ENCODE assay signal across 8 cellular contexts in the genomic region with DNA sequence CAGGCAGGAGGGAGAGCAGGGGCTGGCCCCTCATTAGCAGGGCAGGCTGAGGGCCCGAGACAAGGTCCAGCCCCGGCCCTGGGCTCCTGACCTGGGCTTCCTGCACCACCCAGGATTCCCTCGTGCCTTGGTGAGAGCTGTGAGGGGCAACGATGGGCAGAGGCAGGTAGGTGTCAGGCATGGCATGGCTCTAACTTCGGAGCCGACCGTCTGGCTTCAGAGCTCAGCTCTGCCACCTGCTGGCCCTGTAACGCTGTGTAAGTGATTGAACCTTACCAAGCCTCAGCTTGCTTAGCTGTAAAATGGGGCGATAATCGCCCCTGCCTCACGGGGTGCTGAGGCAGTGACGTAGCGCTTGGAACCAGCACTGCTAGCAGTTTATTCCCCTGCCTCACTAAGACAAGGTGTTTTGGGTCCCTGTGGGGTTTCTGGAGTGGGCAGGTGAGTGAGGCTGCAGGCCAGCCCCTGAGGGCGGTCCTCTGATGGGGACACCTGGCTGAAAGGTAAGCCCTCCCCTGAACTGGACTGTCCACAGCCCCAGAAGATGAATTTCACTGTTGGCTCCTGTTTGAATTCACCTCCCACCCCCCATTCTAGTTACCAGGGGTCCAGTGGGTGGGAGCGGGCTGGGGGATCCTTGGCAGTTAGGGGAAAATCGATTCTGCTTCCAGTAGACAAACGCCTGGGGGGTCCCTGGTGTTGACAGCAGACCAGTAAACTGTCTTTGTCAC.
A peak's percentile ranks its signal among the peaks of the same experiment; 100 is the strongest.
DNase-seq lines count a peak whose midpoint lies in the region; ATAC-seq and TF ChIP-seq lines count a peak whose summit lies in the region.

No MANE protein-coding gene starts in this region.

- H3K4me3 ChIP-seq in BJ (ENCODE audit: low read depth, low read length) (no peak overlapping the region), transverse colon (no peak overlapping the region)

- TF ChIP-seq POLR2A in transverse colon (IDR thresholded peaks at IDR 0.05), result no peak

- H3K4me3 Mint-ChIP-seq in memory B cell, result no peak overlapping the region

- DNase-seq in BJ (ENCODE audit: low read depth) (no peak), H4 (ENCODE audit: low spot score) (peak; percentile 49), T-helper 1 cell (peak in 4 of 5 donors; percentile 16 to 34 (median 22)), memory B cell (ENCODE audit: low spot score in 2 of 2) (peak; percentile 39 to 62), transverse colon (peak; percentile 62), medulla oblongata (ENCODE audit: extremely low spot score) (no peak)
- DNase-seq in central memory CD4-positive, alpha-beta T cell, result peak; percentile 25

- H3K4me1 ChIP-seq in transverse colon, result peaks cover 0 to 12% (median 5%) of the 10 kb centered on the region in 4 donors

- H3K36me3 ChIP-seq in BJ (ENCODE audit: control insufficient read depth, insufficient read depth, low read length) (no peaks in the 10 kb centered on the region; the same call in 1 of the 2 replicates), transverse colon (no peaks in the 10 kb centered on the region)

- in situ Hi-C loops in transverse colon (cut with MboI; ENCODE audit: low pct_ligation_motif_present in 1 of 4, low pct_unique_long_range_greater_than_20kb in 1 of 4, low sequenced_read_pairs in 3 of 4), result loop anchor here in 3 of 4 donors (10.0 to 25.0 kb wide), 2 partner anchors 184 to 196 kb away; a partner anchor contains a TSS

- H3K9me3 ChIP-seq in transverse colon, result no peaks in the 10 kb centered on the region

- ATAC-seq in memory B cell (ENCODE audit: low read depth), result peak; percentile 94
- no peak for ATAC-seq in GM21723 (IDR thresholded peaks at IDR 0.05; ENCODE audit: unreplicated experiment)

- H3K9me3 Mint-ChIP-seq in memory B cell, result peaks cover 3% of the 10 kb centered on the region

- H3K27ac Mint-ChIP-seq in memory B cell, result no peak overlapping the region

- H3K4me1 Mint-ChIP-seq in memory B cell, result no peaks in the 10 kb centered on the region

- TF ChIP-seq CTCF in BJ (IDR thresholded peaks at IDR 0.05; ENCODE audit: insufficient read depth, low read depth, low read length) (peak; percentile 42; the same call in 1 of the 2 replicates), transverse colon (IDR thresholded peaks at IDR 0.05) (peak; percentile 44 to 63 (median 53))

- WGBS in transverse colon (ENCODE audit: low coverage in 1 of 2), 2 donors, result 48% methylated on average over 17 of the region's 17 CpGs; no CpG with 5 or more reads in 1 of the 2 donors

- H3K27ac ChIP-seq in transverse colon, result no peak overlapping the region

- peaks cover 28% of the 10 kb centered on the region for H3K27me3 Mint-ChIP-seq in memory B cell

- no peaks in the 10 kb centered on the region for H3K36me3 Mint-ChIP-seq in memory B cell

- intact Hi-C loops in transverse colon (cut with DNase I; ENCODE audit: low total_unique reads), result loop anchor here (10.0 kb wide), 1 partner anchor 186 kb away; a partner anchor contains a TSS

- CTCF ChIA-PET in BJ (lab: Yijun Ruan, JAX), result interaction anchor here (1.5 to 1.6 kb wide), 3 partner anchors 9 to 314 kb away, joined by 4 to 7 read pairs (median 6); no protein-coding TSS in a partner anchor

- POLR2A ChIA-PET in BJ (lab: Charles Lee), result no interaction called here

- TF ChIP-seq EP300 in transverse colon (IDR thresholded peaks at IDR 0.05; ENCODE audit: low read depth), result no peak

- no peaks in the 10 kb centered on the region for H3K27me3 ChIP-seq in BJ (ENCODE audit: control insufficient read depth, insufficient read depth, low read length)
- H3K27me3 ChIP-seq in transverse colon, result no peaks in the 10 kb centered on the region

Comparison
In these comparisons a context has a peak if more than half of its experiments do, and no peak if none do; other contexts are left out.
1. DNase-seq: peak in H4 (single experiment), T-helper 1 cell (4 of 5), central memory CD4-positive, alpha-beta T cell (single experiment), memory B cell (2 of 2) and transverse colon (single experiment); none in BJ (single experiment) and medulla oblongata (single experiment).